16 cellular contexts compared by ENCODE assay signal in the genomic region with DNA sequence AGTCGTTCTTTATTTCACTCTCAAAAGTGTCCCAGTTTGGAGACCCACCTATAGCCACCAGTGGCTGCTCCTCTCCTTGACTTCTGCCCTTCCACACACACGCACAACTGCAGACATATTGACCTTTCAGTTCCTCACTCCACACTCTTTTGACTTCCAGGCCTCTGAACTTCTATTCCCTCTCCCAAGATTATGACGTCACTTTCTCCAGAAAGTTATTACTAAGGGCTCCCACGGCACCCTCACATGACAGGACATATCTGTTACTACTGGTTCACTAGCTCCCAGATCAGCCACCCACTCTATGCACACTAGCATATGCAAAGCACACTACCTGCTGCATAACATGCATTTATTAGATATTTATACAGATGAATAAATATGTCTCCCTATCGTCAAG. TPM values are rescaled to one million over a fixed set of nuclear protein-coding genes. Genes with fewer than 3 reads are reported as not detected.
DNase-seq lines count a peak whose midpoint lies in the region; ATAC-seq and TF ChIP-seq lines count a peak whose summit lies in the region.
"Had no signal": no experiment of that assay in that cellular context is flagged by ENCODE, and none has a peak within 500 bp of the region (broad histone marks: within the 10 kb centered on the region; RNA-seq: fewer than 3 reads in every experiment).

No MANE protein-coding gene starts in this region.

- no peaks in the 10 kb centered on the region for H3K79me2 ChIP-seq in SK-N-SH (ENCODE audit: insufficient read depth)

- intact Hi-C loops in Caco-2 (cut with micrococcal nuclease; ENCODE audit: unreplicated experiment), result no loop called here
- intact Hi-C loops in activated CD4-positive, alpha-beta memory T cell treated with anti-CD3 and anti-CD28 coated beads for 36 hours (cut with micrococcal nuclease), result no loop called here

- TF ChIP-seq EP300 in SK-N-SH (IDR thresholded peaks at IDR 0.05; ENCODE audit: borderline replicate concordance in 1 of 2, low read depth in 1 of 2, low read length in 1 of 2), result no peak

- no TSS peak for BruUV-seq in Caco-2 (replicated peaks; lab: Mats Ljungman, UMichigan)

- DNase-seq in CD1c-positive myeloid dendritic cell (ENCODE audit: extremely low spot score), result peak; percentile 55
- no peak for DNase-seq in Caco-2
- no peak for DNase-seq in WTC11 (ENCODE audit: low spot score)
- DNase-seq in activated CD4-positive, alpha-beta memory T cell treated with anti-CD3 and anti-CD28 coated beads for 36 hours, result no peak
- no peak for DNase-seq in SK-N-SH
- DNase-seq in HUDEP-2 (lab: John Stamatoyannopoulos, UW; ENCODE audit: unreplicated experiment in 76 of 76), result no peak
- DNase-seq: C1 segment of cervical spinal cord; CD4-positive, CD25-positive, alpha-beta regulatory T cell; CD8-positive, alpha-beta T cell; DMS53; DMS79 treated with DMSO at 0.1 percent for 48 hours; GF-D8; GOT3; HCEC 1CT had no signal

- no peak for TF ChIP-seq RAD21 in SK-N-SH (IDR thresholded peaks at IDR 0.05; ENCODE audit: low read length)

- H3K9me2 ChIP-seq in SK-N-SH, result no peaks in the 10 kb centered on the region

- no peaks in the 10 kb centered on the region for H3K4me1 ChIP-seq in Caco-2
- H3K4me1 ChIP-seq in HEK293 (ENCODE audit: control insufficient read depth, insufficient read depth, low read length), result no peaks in the 10 kb centered on the region
- no peaks in the 10 kb centered on the region for H3K4me1 ChIP-seq in SK-N-SH (ENCODE audit: control insufficient read depth in 1 of 2, insufficient read depth in 2 of 2, low read depth in 1 of 2, low read length in 1 of 2)

- H3K4me1 Mint-ChIP-seq in Caco-2 (ENCODE audit: low read depth, unreplicated experiment) (peaks cover 7% of the 10 kb centered on the region), WTC11 (no peaks in the 10 kb centered on the region)
- H3K4me1 Mint-ChIP-seq in activated CD4-positive, alpha-beta memory T cell treated with anti-CD3 and anti-CD28 coated beads for 36 hours (ENCODE audit: low read depth), result no peaks in the 10 kb centered on the region

- H2AFZ ChIP-seq in SK-N-SH (ENCODE audit: low read depth), result no peak overlapping the region

- H3K4me3 ChIP-seq in Caco-2 (ENCODE audit: low read depth, low read length), result no peak overlapping the region
- no peak overlapping the region for H3K4me3 ChIP-seq in HEK293 (ENCODE audit: low read depth, low read length)
- H3K4me3 ChIP-seq in SK-N-SH (ENCODE audit: low read depth in 2 of 2, low read length in 1 of 2), result no peak overlapping the region

- H3K27me3 ChIP-seq in Caco-2 (replicated peaks; ENCODE audit: control insufficient read depth, insufficient read depth, low read length) (no peaks in the 10 kb centered on the region), SK-N-SH (ENCODE audit: insufficient read depth) (no peaks in the 10 kb centered on the region)

- peaks cover 3% of the 10 kb centered on the region for H3F3A ChIP-seq in SK-N-SH (replicated peaks; ENCODE audit: insufficient read depth)

- no peaks in the 10 kb centered on the region for H4K20me1 ChIP-seq in SK-N-SH (ENCODE audit: insufficient read depth)

- no peaks in the 10 kb centered on the region for H3K27me3 Mint-ChIP-seq in Caco-2 (ENCODE audit: insufficient read depth, unreplicated experiment)
- no peaks in the 10 kb centered on the region for H3K27me3 Mint-ChIP-seq in WTC11 (ENCODE audit: low read depth)
- H3K27me3 Mint-ChIP-seq in activated CD4-positive, alpha-beta memory T cell treated with anti-CD3 and anti-CD28 coated beads for 36 hours, result no peaks in the 10 kb centered on the region
- H3K27me3 Mint-ChIP-seq: CD4-positive, CD25-positive, alpha-beta regulatory T cell had no signal

- H3K4me3 Mint-ChIP-seq in Caco-2 (ENCODE audit: unreplicated experiment) (no peak overlapping the region), WTC11 (no peak overlapping the region)
- H3K4me3 Mint-ChIP-seq in activated CD4-positive, alpha-beta memory T cell treated with anti-CD3 and anti-CD28 coated beads for 36 hours, result no peak overlapping the region
- H3K4me3 Mint-ChIP-seq: CD4-positive, CD25-positive, alpha-beta regulatory T cell; CD8-positive, alpha-beta T cell had no signal

- H3K9me3 ChIP-seq in Caco-2 (no peaks in the 10 kb centered on the region), HEK293 (ENCODE audit: control insufficient read depth, insufficient read depth, low read depth, low read length) (no peaks in the 10 kb centered on the region), SK-N-SH (no peaks in the 10 kb centered on the region)

- H3K27ac ChIP-seq in HEK293 (ENCODE audit: extremely low read depth, low read depth, low read length) (no peak overlapping the region), SK-N-SH (ENCODE audit: low read depth in 2 of 2, low read length in 1 of 2) (no peak overlapping the region)

- no peak overlapping the region for H3K9ac ChIP-seq in SK-N-SH

- H3K36me3 Mint-ChIP-seq in Caco-2 (ENCODE audit: insufficient read depth, unreplicated experiment) (peaks cover 47% of the 10 kb centered on the region), WTC11 (peaks cover 19% of the 10 kb centered on the region)
- H3K36me3 Mint-ChIP-seq in activated CD4-positive, alpha-beta memory T cell treated with anti-CD3 and anti-CD28 coated beads for 36 hours, result peaks cover 14% of the 10 kb centered on the region

- no peak overlapping the region for H3K4me2 ChIP-seq in SK-N-SH

- H3K36me3 ChIP-seq in Caco-2 (ENCODE audit: control insufficient read depth, insufficient read depth, low read length) (peaks cover 2% of the 10 kb centered on the region; the same call in 1 of the 2 replicates), HEK293 (ENCODE audit: control insufficient read depth in 2 of 2, insufficient read depth in 1 of 2, low read length in 2 of 2) (peaks cover 2 to 15% of the 10 kb centered on the region in 2 experiments; a peak in 2 of 3 replicates), SK-N-SH (replicated peaks in 1 of 2; ENCODE audit: control insufficient read depth in 1 of 2, insufficient read depth in 2 of 2, low read length in 1 of 2) (peaks cover 12 to 28% of the 10 kb centered on the region in 2 experiments)

- 95% methylated on average over 5 of the region's 5 CpGs for WGBS in SK-N-SH (ENCODE audit: low lambda C conversion rate)

- H3K27ac Mint-ChIP-seq in Caco-2 (ENCODE audit: unreplicated experiment), result peak overlapping the region; percentile 6
- peak overlapping the region; percentile 31 for H3K27ac Mint-ChIP-seq in WTC11
- no peak overlapping the region for H3K27ac Mint-ChIP-seq in activated CD4-positive, alpha-beta memory T cell treated with anti-CD3 and anti-CD28 coated beads for 36 hours
- H3K27ac Mint-ChIP-seq: CD4-positive, CD25-positive, alpha-beta regulatory T cell; CD8-positive, alpha-beta T cell had no signal

- CTCF ChIA-PET in Caco-2 (lab: Charles Lee) (no interaction called here), HEK293 (lab: Yijun Ruan, JAX) (interaction anchor here (1.1 kb wide), 1 partner anchor 12 kb away, joined by 5 read pairs; no protein-coding TSS in a partner anchor), WTC11 (lab: Charles Lee) (no interaction called here), SK-N-SH (lab: Yijun Ruan, JAX) (interaction anchor here (1.1 kb wide), 1 partner anchor 28 kb away, joined by 5 read pairs; no protein-coding TSS in a partner anchor)
- CTCF ChIA-PET in activated CD4-positive, alpha-beta memory T cell treated with anti-CD3 and anti-CD28 coated beads for 36 hours (lab: Charles Lee), result no interaction called here

- POLR2A ChIA-PET in Caco-2 (lab: Charles Lee), result no interaction called here
- POLR2A ChIA-PET in HEK293 (lab: Yijun Ruan, JAX), result no interaction called here
- POLR2A ChIA-PET in WTC11 (lab: Charles Lee), result interaction anchor here (0.5 kb wide), 1 partner anchor 8 kb away, joined by 3 read pairs; no protein-coding TSS in a partner anchor
- POLR2A ChIA-PET in activated CD4-positive, alpha-beta memory T cell treated with anti-CD3 and anti-CD28 coated beads for 36 hours (lab: Charles Lee), result no interaction called here
- POLR2A ChIA-PET in SK-N-SH (lab: Yijun Ruan, JAX), result no interaction called here

- ATAC-seq in WTC11 (no peak), GM18519 (IDR thresholded peaks at IDR 0.05; ENCODE audit: low FRiP score, unreplicated experiment) (no peak)
- ATAC-seq: CD8-positive, alpha-beta T cell had no signal

- H3K9me3 Mint-ChIP-seq in Caco-2 (ENCODE audit: unreplicated experiment) (no peaks in the 10 kb centered on the region), WTC11 (no peaks in the 10 kb centered on the region)
- no peaks in the 10 kb centered on the region for H3K9me3 Mint-ChIP-seq in activated CD4-positive, alpha-beta memory T cell treated with anti-CD3 and anti-CD28 coated beads for 36 hours
- H3K9me3 Mint-ChIP-seq: CD4-positive, CD25-positive, alpha-beta regulatory T cell; CD8-positive, alpha-beta T cell had no signal

- no peak for TF ChIP-seq CTCF in Caco-2 (IDR thresholded peaks at IDR 0.05; ENCODE audit: insufficient read depth in 1 of 2, low read depth in 1 of 2, low read length in 1 of 2, severe bottlenecking in 1 of 2, unreplicated experiment in 1 of 2)
- no peak for TF ChIP-seq CTCF in HEK293 (tag by site-specific recombination; IDR thresholded peaks at IDR 0.05)
- TF ChIP-seq CTCF in WTC11 (IDR thresholded peaks at IDR 0.05), result no peak
- TF ChIP-seq CTCF in SK-N-SH (IDR thresholded peaks at IDR 0.05), result no peak

TF ChIP-seq in HEK293, 187 proteins besides CTCF, POLR2A, EP300 and RAD21 (continues in another document):
- TF ChIP-seq ZNF112 (tag by site-specific recombination; IDR thresholded peaks at IDR 0.05) (no peak), RBAK (tag by site-specific recombination; IDR thresholded peaks at IDR 0.05) (no peak), ZNF302 (tag by site-specific recombination; IDR thresholded peaks at IDR 0.05; ENCODE audit: low read depth) (no peak), ZEB2 (tag by site-specific recombination; IDR thresholded peaks at IDR 0.05) (no peak)

TF ChIP-seq in SK-N-SH, 30 proteins besides CTCF, POLR2A, EP300 and RAD21 (continues in another document):
- TF ChIP-seq NFIC (IDR thresholded peaks at IDR 0.05; ENCODE audit: borderline replicate concordance) (no peak), GABPA (IDR thresholded peaks at IDR 0.05; ENCODE audit: low read depth) (no peak), TAF1 (IDR thresholded peaks at IDR 0.05; ENCODE audit: borderline replicate concordance, low read depth, low read length) (no peak)
- TF ChIP-seq, protein P1, sequence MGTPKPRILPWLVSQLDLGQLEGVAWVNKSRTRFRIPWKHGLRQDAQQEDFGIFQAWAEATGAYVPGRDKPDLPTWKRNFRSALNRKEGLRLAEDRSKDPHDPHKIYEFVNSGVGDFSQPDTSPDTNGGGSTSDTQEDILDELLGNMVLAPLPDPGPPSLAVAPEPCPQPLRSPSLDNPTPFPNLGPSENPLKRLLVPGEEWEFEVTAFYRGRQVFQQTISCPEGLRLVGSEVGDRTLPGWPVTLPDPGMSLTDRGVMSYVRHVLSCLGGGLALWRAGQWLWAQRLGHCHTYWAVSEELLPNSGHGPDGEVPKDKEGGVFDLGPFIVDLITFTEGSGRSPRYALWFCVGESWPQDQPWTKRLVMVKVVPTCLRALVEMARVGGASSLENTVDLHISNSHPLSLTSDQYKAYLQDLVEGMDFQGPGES (IDR thresholded peaks at IDR 0.05; ENCODE audit: low read depth, low read length), result no peak

RNA-seq across cellular contexts. Expression of gene XPO4, which starts 45.9 kb away (rescaled TPM):
- total RNA-seq in Caco-2 (2022) (31.3 and 33.3 TPM in 2 replicates), WTC11 (2021) (32.2 to 34.9 TPM (median 33.8 TPM) in 3 replicates)
- 10 to 100 TPM; 24.8 to 25.1 TPM for total RNA-seq in activated CD4-positive, alpha-beta memory T cell treated with anti-CD3 and anti-CD28 coated beads for 36 hours
- polyA plus RNA-seq in SK-N-SH (2012; rRNA removed), result 4.2 and 5.2 TPM in 2 replicates
- polyA plus RNA-seq in SK-N-SH (2012; cell fraction: cytosol; rRNA removed), result 4.2 and 4.5 TPM in 2 replicates
- 6.3 and 13.0 TPM in 2 replicates for polyA plus RNA-seq in SK-N-SH (2012; cell fraction: nucleus; rRNA removed)

Comparison
In these comparisons a context has a peak if more than half of its experiments do, and no peak if none do; other contexts are left out.
1. CTCF ChIA-PET loops: an anchor here in HEK293 (1.1 kb wide) and SK-N-SH (1.1 kb wide); none called in Caco-2, WTC11 and activated CD4-positive, alpha-beta memory T cell treated with anti-CD3 and anti-CD28 coated beads for 36 hours.